Comparison of ENCODE assay signal across 8 cellular contexts in genomic region chr17:29176500-29177351, GRCh38. TPM values are rescaled to one million over a fixed set of nuclear protein-coding genes. Genes with fewer than 3 reads are reported as not detected.
DNase-seq lines count a peak whose midpoint lies in the region; ATAC-seq, FAIRE-seq and TF ChIP-seq lines count a peak whose summit lies in the region.

No MANE protein-coding gene starts in this region.

- H3K27ac ChIP-seq in foreskin keratinocyte (peak overlapping the region; percentile 79), ovary (peak overlapping the region; percentile 10 to 64), vagina (peak overlapping the region; percentile 93)

- H3K4me3 ChIP-seq in ovary (peak overlapping the region; percentile 34), vagina (peak overlapping the region; percentile 48 to 64)

- TF ChIP-seq POLR2A in GM12891 (IDR thresholded peaks at IDR 0.05; ENCODE audit: low read depth, low read length) (peak; percentile 45; the same call in 1 of the 2 replicates), ovary (IDR thresholded peaks at IDR 0.05) (no peak), vagina (IDR thresholded peaks at IDR 0.05) (no peak)

- TF ChIP-seq EP300 in ovary (IDR thresholded peaks at IDR 0.05) = no peak

- H3K27me3 ChIP-seq in foreskin keratinocyte (no peaks in the 10 kb centered on the region), ovary (no peaks in the 10 kb centered on the region), vagina (no peaks in the 10 kb centered on the region)

- H3K4me1 ChIP-seq in foreskin keratinocyte (peaks cover 23% of the 10 kb centered on the region), ovary (ENCODE audit: insufficient read depth) (peaks cover 21% of the 10 kb centered on the region), vagina (peaks cover 52% of the 10 kb centered on the region)

- no peaks in the 10 kb centered on the region for H3K36me3 ChIP-seq in ovary
- no peaks in the 10 kb centered on the region for H3K36me3 ChIP-seq in vagina

- WGBS in ovary, 3 donors = 1 to 2% (median 1%) methylated on average over 36 to 53 of the region's 53 CpGs

- intact Hi-C loops in ovary (cut with DNase I) = loop anchor here in 1 of 4 donors (2.0 to 10.0 kb wide), 2 partner anchors 28 to 118 kb away; partner anchors contain the start of gene NUFIP2
- intact Hi-C loops in vagina (cut with DNase I) = loop anchor here (5.0 kb wide), 1 partner anchor 34 kb away; no protein-coding TSS in a partner anchor

- peak; percentile 55 for ATAC-seq in foreskin keratinocyte

- FAIRE-seq in GM12891 (lab: Jason Lieb, UNC) = peak; percentile 91

- DNase-seq in GM12891 (ENCODE audit: insufficient read length, low spot score) (peak; percentile 81), HuH-7 (ENCODE audit: low spot score) (peak; percentile 83), RPMI7951 (ENCODE audit: low read depth) (peak; percentile 35), foreskin keratinocyte (peak in 1 of 2 donors; percentile 42), ovary (peak; percentile 62 to 83 (median 74)), vagina (ENCODE audit: extremely low spot score in 2 of 2) (no peak), NCI-H446 treated with DMSO at 0.1 percent for 48 hours (lab: John Stamatoyannopoulos, UW) (no peak)
- DNase-seq in activated effector memory CD4-positive, alpha-beta T cell treated with Interleukin-2 at 50 U/mL for 16 hours = peak; percentile 53

- H3K9me3 ChIP-seq in ovary (no peaks in the 10 kb centered on the region), vagina (no peaks in the 10 kb centered on the region)

- TF ChIP-seq CTCF in foreskin keratinocyte (conservative IDR thresholded peaks at IDR 0.05) (peak; percentile 40), ovary (IDR thresholded peaks at IDR 0.05) (no peak), vagina (IDR thresholded peaks at IDR 0.05) (no peak)

TF ChIP-seq in GM12891, 5 proteins besides CTCF, POLR2A, EP300 and RAD21:
- TF ChIP-seq TAF1 (IDR thresholded peaks at IDR 0.05; ENCODE audit: low read depth, low read length) = no peak
- 0 out of 2 replicates have a peak, but pooled peaks have one; percentile 41 for TF ChIP-seq SPI1 (IDR thresholded peaks at IDR 0.05; ENCODE audit: low read depth, low read length)
- TF ChIP-seq POU2F2 (IDR thresholded peaks at IDR 0.05; ENCODE audit: low read depth, low read length) = no peak; the same call in 1 of the 2 replicates
- peak; percentile 27; the same call in 1 of the 2 replicates for TF ChIP-seq POLR2AphosphoS5 (IDR thresholded peaks at IDR 0.05; ENCODE audit: low read depth, low read length)
- TF ChIP-seq PAX5 (IDR thresholded peaks at IDR 0.05; ENCODE audit: insufficient read depth, low read length, severe bottlenecking) = no peak

RNA-seq across cellular contexts. Expression of gene MYO18A, which starts 3.5 kb away (rescaled TPM):
- polyA plus RNA-seq in GM12891 (2012; ENCODE audit: low read depth, missing spikeins) = 25.5 TPM
- total RNA-seq in RPMI7951 (2014; rRNA removed; shearing (Covaris generic)) = 21.4 and 33.7 TPM in 2 replicates
- total RNA-seq in foreskin keratinocyte (56.2 and 67.4 TPM in 2 replicates), ovary (10 to 100 TPM; 23.0 to 53.9 (median 35.3) TPM), vagina (70.7 TPM)
- polyA plus RNA-seq in foreskin keratinocyte (43.6 and 47.5 TPM in 2 replicates), ovary (10 to 100 TPM; 24.2 to 30.9 TPM)

Comparison
In these comparisons a context has a peak if more than half of its experiments do, and no peak if none do; other contexts are left out.
1. DNase-seq: peak in GM12891 (single experiment), HuH-7 (single experiment), RPMI7951 (single experiment), activated effector memory CD4-positive, alpha-beta T cell treated with Interleukin-2 at 50 U/mL for 16 hours (single experiment) and ovary (5 of 5); none in vagina (0 of 2) and NCI-H446 treated with DMSO at 0.1 percent for 48 hours (single experiment).
2. H3K27ac ChIP-seq: peak in every context shown above with its lines; median percentile 93 in vagina; 79 in foreskin keratinocyte; 37 in ovary.